Comparison of ENCODE assay signal across 9 cellular contexts in genomic region chr2:238945433-238946150, GRCh38.
DNase-seq lines count a peak whose midpoint lies in the region; TF ChIP-seq lines count a peak whose summit lies in the region.
"Had no signal": no experiment of that assay in that cellular context is flagged by ENCODE, and none has a peak within 500 bp of the region (broad histone marks: within the 10 kb centered on the region; RNA-seq: fewer than 3 reads in every experiment).

No MANE protein-coding gene starts in this region.

- POLR2A ChIA-PET in PC-9 (lab: Charles Lee; ENCODE audit: unreplicated experiment), result no interaction called here

- H3K36me3 Mint-ChIP-seq in activated T-cell treated with anti-CD3 and anti-CD28 coated beads, Interleukin-2, amount 50 U/mL, for 24 hours (ENCODE audit: low read depth), result no peaks in the 10 kb centered on the region
- H3K36me3 Mint-ChIP-seq: naive thymus-derived CD8-positive, alpha-beta T cell had no signal

- no peak overlapping the region for H3K4me2 ChIP-seq in PC-9

- peak; percentile 64 for TF ChIP-seq CTCF in PC-9 (conservative IDR thresholded peaks at IDR 0.05)
- peak; percentile 92 for TF ChIP-seq CTCF in fibroblast of pulmonary artery (IDR thresholded peaks at IDR 0.05; ENCODE audit: low read length, missing control alignments)
- TF ChIP-seq CTCF in ovary (IDR thresholded peaks at IDR 0.05), result peak in 1 of 3 donors; percentile 36

- peaks cover 6% of the 10 kb centered on the region for H3K27me3 Mint-ChIP-seq in activated T-cell treated with anti-CD3 and anti-CD28 coated beads, Interleukin-2, amount 50 U/mL, for 24 hours

- no peaks in the 10 kb centered on the region for H3K36me3 ChIP-seq in PC-9 (ENCODE audit: low read depth)
- H3K36me3 ChIP-seq in ovary, result no peaks in the 10 kb centered on the region

- intact Hi-C loops in PC-9 (cut with micrococcal nuclease; ENCODE audit: unreplicated experiment) (no loop called here), ovary (cut with DNase I) (no loop called here)

- H2AFZ ChIP-seq in PC-9, result no peak overlapping the region

- H3K4me3 Mint-ChIP-seq in activated T-cell treated with anti-CD3 and anti-CD28 coated beads, Interleukin-2, amount 50 U/mL, for 24 hours, result no peak overlapping the region
- H3K4me3 Mint-ChIP-seq: naive thymus-derived CD8-positive, alpha-beta T cell had no signal

- H3K79me2 ChIP-seq in PC-9 (ENCODE audit: low read depth), result no peaks in the 10 kb centered on the region

- H3K27me3 ChIP-seq in PC-9 (ENCODE audit: insufficient read depth, low read depth), result peaks cover 24% of the 10 kb centered on the region
- no peaks in the 10 kb centered on the region for H3K27me3 ChIP-seq in ovary

- WGBS in ovary, 3 donors, result 82 to 95% (median 88%) methylated on average over 5 of the region's 5 CpGs

- no peak overlapping the region for H3K27ac Mint-ChIP-seq in activated T-cell treated with anti-CD3 and anti-CD28 coated beads, Interleukin-2, amount 50 U/mL, for 24 hours
- H3K27ac Mint-ChIP-seq: naive thymus-derived CD8-positive, alpha-beta T cell had no signal

- peak; percentile 29 for DNase-seq in activated T-cell treated with anti-CD3 and anti-CD28 coated beads, Interleukin-2, amount 50 U/mL, for 24 hours
- DNase-seq in activated T-cell treated with anti-CD3 and anti-CD28 coated beads for 4 hours (no peak), PC-9 (no peak), fibroblast of pulmonary artery (ENCODE audit: low read depth) (peak; percentile 69), ovary (peak in 4 of 5 donors; percentile 24 to 58 (median 46)), DMS153 treated with DMSO at 0.1 percent for 48 hours (lab: John Stamatoyannopoulos, UW; ENCODE audit: unreplicated experiment) (no peak), HPDE6-E6E7 (ENCODE audit: extremely low spot score) (no peak), NCI-H2227 (lab: John Stamatoyannopoulos, UW; ENCODE audit: unreplicated experiment) (no peak)

- no peaks in the 10 kb centered on the region for H4K20me1 ChIP-seq in PC-9 (ENCODE audit: insufficient read depth)

- no peaks in the 10 kb centered on the region for H3K9me2 ChIP-seq in PC-9 (ENCODE audit: insufficient read depth)

- H3K9me3 Mint-ChIP-seq in activated T-cell treated with anti-CD3 and anti-CD28 coated beads, Interleukin-2, amount 50 U/mL, for 24 hours, result no peaks in the 10 kb centered on the region

- no peak for TF ChIP-seq POLR2A in ovary (IDR thresholded peaks at IDR 0.05)

- H3K4me1 ChIP-seq in PC-9 (replicated peaks; ENCODE audit: insufficient read depth) (peaks cover 24% of the 10 kb centered on the region), ovary (ENCODE audit: insufficient read depth) (peaks cover 4% of the 10 kb centered on the region)

- BruUV-seq in PC-9 (replicated peaks; lab: Mats Ljungman, UMichigan), result no TSS peak

- H3K9me3 ChIP-seq in PC-9 (ENCODE audit: insufficient read depth, low read depth) (no peaks in the 10 kb centered on the region; the same call in 1 of the 2 replicates), ovary (no peaks in the 10 kb centered on the region)

- TF ChIP-seq EP300 in ovary (IDR thresholded peaks at IDR 0.05), result no peak

- H3K4me1 Mint-ChIP-seq in activated T-cell treated with anti-CD3 and anti-CD28 coated beads, Interleukin-2, amount 50 U/mL, for 24 hours (ENCODE audit: low read depth), result peaks cover 12% of the 10 kb centered on the region

- H3F3A ChIP-seq in PC-9 (ENCODE audit: insufficient read depth, low read depth), result peaks cover 14% of the 10 kb centered on the region

- H3K27ac ChIP-seq in PC-9 (no peak overlapping the region), ovary (no peak overlapping the region)

- H3K4me3 ChIP-seq in PC-9 (no peak overlapping the region), fibroblast of pulmonary artery (replicated peaks; ENCODE audit: low read depth, low read length) (no peak overlapping the region), ovary (no peak overlapping the region)

- CTCF ChIA-PET in PC-9 (lab: Charles Lee), result interaction anchor here (0.6 kb wide), 1 partner anchor 131 kb away, joined by 3 read pairs; no protein-coding TSS in a partner anchor

Comparison
In these comparisons a context has a peak if more than half of its experiments do, and no peak if none do; other contexts are left out.
1. DNase-seq: peak in activated T-cell treated with anti-CD3 and anti-CD28 coated beads, Interleukin-2, amount 50 U/mL, for 24 hours (single experiment), fibroblast of pulmonary artery (single experiment) and ovary (4 of 5); none in activated T-cell treated with anti-CD3 and anti-CD28 coated beads for 4 hours (single experiment), PC-9 (0 of 2), DMS153 treated with DMSO at 0.1 percent for 48 hours (single experiment), HPDE6-E6E7 (single experiment) and NCI-H2227 (single experiment).